In genomic region chr3:46558184-46559029, GRCh38 we compare ENCODE assay signal across 1 cellular context.
TF ChIP-seq lines count a peak whose summit lies in the region.

No MANE protein-coding gene starts in this region.

TF ChIP-seq in HepG2, 621 proteins besides CTCF, POLR2A, EP300 and RAD21 (continued from another document and continues in another):
- peak; percentile 33; the same call in 1 of the 2 replicates for TF ChIP-seq ZNF687 (CRISPR knock-in tag; IDR thresholded peaks at IDR 0.05)
- TF ChIP-seq SMARCE1 (IDR thresholded peaks at IDR 0.05; ENCODE audit: borderline replicate concordance), result no peak
- TF ChIP-seq U2AF2 (IDR thresholded peaks at IDR 0.05; ENCODE audit: low read depth, low read length), result no peak
- no peak for TF ChIP-seq ZNF44 (CRISPR knock-in tag; IDR thresholded peaks at IDR 0.05)
- no peak for TF ChIP-seq RELA (CRISPR knock-in tag; IDR thresholded peaks at IDR 0.05)
- TF ChIP-seq BRF2 (CRISPR knock-in tag; IDR thresholded peaks at IDR 0.05), result peak; percentile 55; the same call in 1 of the 2 replicates
- peak; percentile 62 for TF ChIP-seq ZMYM4 (CRISPR knock-in tag; IDR thresholded peaks at IDR 0.05)
- no peak for TF ChIP-seq DMTF1 (CRISPR knock-in tag; IDR thresholded peaks at IDR 0.05)
- no peak for TF ChIP-seq ZSCAN5A (CRISPR knock-in tag; IDR thresholded peaks at IDR 0.05; ENCODE audit: borderline replicate concordance)
- TF ChIP-seq KDM5B (CRISPR knock-in tag; IDR thresholded peaks at IDR 0.05; ENCODE audit: borderline replicate concordance), result peak; percentile 52; the same call in 1 of the 2 replicates
- no peak for TF ChIP-seq ZNF710 (CRISPR knock-in tag; IDR thresholded peaks at IDR 0.05; ENCODE audit: borderline replicate concordance)
- TF ChIP-seq ZBTB1 (CRISPR knock-in tag; IDR thresholded peaks at IDR 0.05; ENCODE audit: borderline replicate concordance), result no peak
- no peak for TF ChIP-seq ZNF557 (CRISPR knock-in tag; IDR thresholded peaks at IDR 0.05)
- no peak for TF ChIP-seq FOXA1 (IDR thresholded peaks at IDR 0.05)
- TF ChIP-seq FOXA1 (CRISPR knock-in tag; IDR thresholded peaks at IDR 0.05), result no peak
- 0 out of 2 replicates have a peak, but pooled peaks have one; percentile 33 for TF ChIP-seq RFXAP (CRISPR knock-in tag; IDR thresholded peaks at IDR 0.05; ENCODE audit: borderline replicate concordance)
- no peak for TF ChIP-seq ZNF609 (CRISPR knock-in tag; IDR thresholded peaks at IDR 0.05; ENCODE audit: borderline replicate concordance)
- no peak for TF ChIP-seq SIX4 (CRISPR knock-in tag; IDR thresholded peaks at IDR 0.05)
- TF ChIP-seq ZMAT3 (CRISPR knock-in tag; conservative IDR thresholded peaks at IDR 0.05), result no peak
- no peak for TF ChIP-seq ZBTB40 (IDR thresholded peaks at IDR 0.05)
- no peak for TF ChIP-seq ZBTB40 (CRISPR knock-in tag; IDR thresholded peaks at IDR 0.05)
- no peak for TF ChIP-seq TEAD2 (CRISPR knock-in tag; IDR thresholded peaks at IDR 0.05)
- TF ChIP-seq ZNF614 (CRISPR knock-in tag; IDR thresholded peaks at IDR 0.05; ENCODE audit: borderline replicate concordance), result peak; percentile 33; the same call in 1 of the 2 replicates
- no peak for TF ChIP-seq NR2C2 (CRISPR knock-in tag; IDR thresholded peaks at IDR 0.05; ENCODE audit: borderline replicate concordance)
- peak; percentile 75; the same call in 1 of the 2 replicates for TF ChIP-seq REPIN1 (CRISPR knock-in tag; IDR thresholded peaks at IDR 0.05; ENCODE audit: borderline replicate concordance, low read depth)
- no peak for TF ChIP-seq ZNF589 (CRISPR knock-in tag; conservative IDR thresholded peaks at IDR 0.05)
- TF ChIP-seq ADNP (CRISPR knock-in tag; IDR thresholded peaks at IDR 0.05), result no peak
